8 cellular contexts compared by ENCODE assay signal in genomic region chr12:110742718-110743570, GRCh38. TPM values are rescaled to one million over a fixed set of nuclear protein-coding genes. Genes with fewer than 3 reads are reported as not detected.
DNase-seq lines count a peak whose midpoint lies in the region; TF ChIP-seq lines count a peak whose summit lies in the region.

PPP1CC (minus strand) TSS chr12:110742891; CDS start chr12:110742707, 184 bp downstream.

- no peak within 1 kb of the TSS for H4K91ac ChIP-seq in H9 (ENCODE audit: insufficient read length, low read depth, low read length)

- H2BK5ac ChIP-seq in H9 (ENCODE audit: insufficient read length, low read length): peak within 1 kb of the TSS; percentile 45

- H3K23ac ChIP-seq in H9 (ENCODE audit: insufficient read length, low read depth, low read length): peak within 1 kb of the TSS; percentile 19

- H3K4me2 ChIP-seq in H9 (ENCODE audit: insufficient read depth, insufficient read length, low read length) (peak within 1 kb of the TSS; percentile 91), MM.1S (ENCODE audit: low read depth, low read length) (peak within 1 kb of the TSS; percentile 79)

- peaks cover 14 to 29% (median 25%) of the 10 kb centered on the region in 3 experiments; a peak in 6 of 7 replicates for H3K36me3 Mint-ChIP-seq in H9 (ENCODE audit: insufficient read depth in 1 of 3, low read depth in 3 of 3)
- no peaks in the 10 kb centered on the region for H3K36me3 Mint-ChIP-seq in nephron progenitor cell (ENCODE audit: low read depth)
- H3K36me3 Mint-ChIP-seq in stimulated activated naive CD8-positive, alpha-beta T cell treated with anti-CD3 and anti-CD28 coated beads, Interleukin-15, Interleukin-2, amounts not matched to agents 100 ng/mL and 50 ng/mL, for 24 hours (ENCODE audit: low read depth): peaks cover 33% of the 10 kb centered on the region

- no peak within 1 kb of the TSS for H2AFZ ChIP-seq in H9 (ENCODE audit: low read length)
- peak within 1 kb of the TSS; percentile 99 for H2AFZ ChIP-seq in MM.1S (ENCODE audit: low read length)

- H3K9me3 Mint-ChIP-seq in H9: peaks cover 0 to 2% of the 10 kb centered on the region in 2 experiments; a peak in 1 of 5 replicates
- H3K9me3 Mint-ChIP-seq in nephron progenitor cell: no peaks in the 10 kb centered on the region
- no peaks in the 10 kb centered on the region for H3K9me3 Mint-ChIP-seq in stimulated activated naive CD8-positive, alpha-beta T cell treated with anti-CD3 and anti-CD28 coated beads, Interleukin-15, Interleukin-2, amounts not matched to agents 100 ng/mL and 50 ng/mL, for 24 hours

- no peak within 1 kb of the TSS for H4K8ac ChIP-seq in H9 (replicated peaks; ENCODE audit: insufficient read length, low read depth, low read length)

- H2BK20ac ChIP-seq in H9 (ENCODE audit: low read depth, low read length, poor library complexity, severe bottlenecking): no peak within 1 kb of the TSS

- peak within 1 kb of the TSS; percentile 97 to 99 for H3K4me3 Mint-ChIP-seq in H9
- peak within 1 kb of the TSS; percentile 99 for H3K4me3 Mint-ChIP-seq in nephron progenitor cell
- H3K4me3 Mint-ChIP-seq in stimulated activated naive CD8-positive, alpha-beta T cell treated with anti-CD3 and anti-CD28 coated beads, Interleukin-15, Interleukin-2, amounts not matched to agents 100 ng/mL and 50 ng/mL, for 24 hours: peak within 1 kb of the TSS; percentile 98

- no peak within 1 kb of the TSS for H3T11ph ChIP-seq in H9 (ENCODE audit: low read length)

- H2BK120ac ChIP-seq in H9 (ENCODE audit: low read depth, low read length, poor library complexity, severe bottlenecking): no peak within 1 kb of the TSS

- H3K27me3 Mint-ChIP-seq in H9 (ENCODE audit: low read depth) (no peaks in the 10 kb centered on the region), nephron progenitor cell (ENCODE audit: low read depth, poor library complexity) (peaks cover 6% of the 10 kb centered on the region)
- H3K27me3 Mint-ChIP-seq in stimulated activated naive CD8-positive, alpha-beta T cell treated with anti-CD3 and anti-CD28 coated beads, Interleukin-15, Interleukin-2, amounts not matched to agents 100 ng/mL and 50 ng/mL, for 24 hours: no peaks in the 10 kb centered on the region

- peak within 1 kb of the TSS; percentile 99 for H3K9ac ChIP-seq in H9 (ENCODE audit: extremely low read depth, insufficient read length, low read length)
- peak within 1 kb of the TSS; percentile 88 for H3K9ac ChIP-seq in MM.1S (ENCODE audit: low read length)

- peaks cover 5% of the 10 kb centered on the region; the same call in 1 of the 2 replicates for H3K4me1 ChIP-seq in H9 (ENCODE audit: insufficient read depth, low read length)
- H3K4me1 ChIP-seq in MM.1S (ENCODE audit: low read length): no peaks in the 10 kb centered on the region

- H3K9me3 ChIP-seq in H9 (ENCODE audit: control insufficient read depth, low read depth, low read length) (no peaks in the 10 kb centered on the region), MM.1S (replicated peaks; ENCODE audit: insufficient read depth, low read length) (no peaks in the 10 kb centered on the region)

- no peak within 1 kb of the TSS for H3K4ac ChIP-seq in H9 (ENCODE audit: low read depth, low read length)

- no peaks in the 10 kb centered on the region for H3K36me3 ChIP-seq in MM.1S (replicated peaks; ENCODE audit: insufficient read depth, low read length)

- DNase-seq in Daoy (ENCODE audit: low read depth): peak; percentile 95
- DNase-seq in H9: peak; percentile 97
- peak; percentile 83 for DNase-seq in MM.1S
- DNase-seq in SHP77 treated with DMSO at 0.1 percent for 48 hours (lab: John Stamatoyannopoulos, UW): peak; percentile 68
- DNase-seq in activated effector memory CD4-positive, alpha-beta T cell treated with anti-CD3 and anti-CD28 coated beads, Interleukin-2, amount 50 U/mL, for 16 hours: peak; percentile 96
- DNase-seq in fibroblast of the conjunctiva (ENCODE audit: low read depth): peak; percentile 84
- DNase-seq in nephron progenitor cell: peak; percentile 94

- no peaks in the 10 kb centered on the region for H4K20me1 ChIP-seq in H9 (ENCODE audit: control insufficient read depth, insufficient read depth, insufficient read length)
- peaks cover 15% of the 10 kb centered on the region for H4K20me1 ChIP-seq in MM.1S (ENCODE audit: insufficient read depth, low read length)

- no peaks in the 10 kb centered on the region for H3F3A ChIP-seq in MM.1S (ENCODE audit: insufficient read depth, low read length)

- no CpG with 5 or more reads among the region's 63 CpGs for WGBS in H9 (ENCODE audit: extremely low coverage, insufficient read length, low lambda C conversion rate)

- H3K18ac ChIP-seq in H9 (ENCODE audit: insufficient read length, low read depth, low read length): peak within 1 kb of the TSS; percentile 84

- peak within 1 kb of the TSS; percentile 79 to 99 (median 99); a peak in 6 of 7 replicates for H3K27ac Mint-ChIP-seq in H9
- peak within 1 kb of the TSS; percentile 97 for H3K27ac Mint-ChIP-seq in nephron progenitor cell
- peak within 1 kb of the TSS; percentile 98 for H3K27ac Mint-ChIP-seq in stimulated activated naive CD8-positive, alpha-beta T cell treated with anti-CD3 and anti-CD28 coated beads, Interleukin-15, Interleukin-2, amounts not matched to agents 100 ng/mL and 50 ng/mL, for 24 hours

- H2BK15ac ChIP-seq in H9 (ENCODE audit: low read depth, low read length): no peak within 1 kb of the TSS

- H2BK12ac ChIP-seq in H9 (ENCODE audit: insufficient read length, low read depth, low read length): no peak within 1 kb of the TSS

- H3K27me3 ChIP-seq in H9 (ENCODE audit: insufficient read depth, low read length) (no peaks in the 10 kb centered on the region), MM.1S (replicated peaks; ENCODE audit: insufficient read depth, low read length) (no peaks in the 10 kb centered on the region)

- no peak within 1 kb of the TSS for H2AK5ac ChIP-seq in H9 (ENCODE audit: insufficient read length, low read length)

- H3K56ac ChIP-seq in H9 (ENCODE audit: insufficient read length, low read depth, low read length): no peak within 1 kb of the TSS

- no peaks in the 10 kb centered on the region for H3K79me1 ChIP-seq in H9 (ENCODE audit: insufficient read depth, low read depth, low read length, poor library complexity, severe bottlenecking)

- TF ChIP-seq CTCF in H9 (conservative IDR thresholded peaks at IDR 0.05): no peak
- TF ChIP-seq CTCF in MM.1S (IDR thresholded peaks at IDR 0.05; ENCODE audit: low read length): no peak
- no peak for TF ChIP-seq CTCF in nephron progenitor cell (IDR thresholded peaks at IDR 0.05)

- H3K27ac ChIP-seq in H9 (ENCODE audit: insufficient read length, low read depth, low read length) (no peak within 1 kb of the TSS), MM.1S (ENCODE audit: low read length) (no peak within 1 kb of the TSS; the same call in 1 of the 2 replicates)

- H3K4me1 Mint-ChIP-seq in H9: peaks cover 39 to 43% of the 10 kb centered on the region in 2 experiments
- H3K4me1 Mint-ChIP-seq in nephron progenitor cell: peaks cover 57% of the 10 kb centered on the region
- peaks cover 44% of the 10 kb centered on the region for H3K4me1 Mint-ChIP-seq in stimulated activated naive CD8-positive, alpha-beta T cell treated with anti-CD3 and anti-CD28 coated beads, Interleukin-15, Interleukin-2, amounts not matched to agents 100 ng/mL and 50 ng/mL, for 24 hours (ENCODE audit: low read depth)

- H3K4me3 ChIP-seq in MM.1S (ENCODE audit: low read length): peak within 1 kb of the TSS; percentile 81

- peak within 1 kb of the TSS; percentile 95 for H3K14ac ChIP-seq in H9 (ENCODE audit: insufficient read depth, low read length)

- no peaks in the 10 kb centered on the region for H3K9me2 ChIP-seq in MM.1S (replicated peaks; ENCODE audit: insufficient read depth, low read length)

- peaks cover 21% of the 10 kb centered on the region for H3K23me2 ChIP-seq in H9 (ENCODE audit: insufficient read length, low read depth, low read length, poor library complexity, severe bottlenecking)

- H4K5ac ChIP-seq in H9 (ENCODE audit: insufficient read length, low read depth, low read length): no peak within 1 kb of the TSS

- H3K79me2 ChIP-seq in H9 (ENCODE audit: insufficient read depth, low read length) (peaks cover 41% of the 10 kb centered on the region), MM.1S (ENCODE audit: low read length) (peaks cover 47% of the 10 kb centered on the region)

RNA-seq across cellular contexts. Expression of gene PPP1CC, which starts in this region (rescaled TPM):
- total RNA-seq in Daoy (2014; rRNA removed; shearing (Covaris generic)): 140 and 143 TPM in 2 replicates
- 286 and 290 TPM in 2 replicates for total RNA-seq in H9 (2021)
